11 cellular contexts compared by ENCODE assay signal in genomic region chr1:24898909-24899439, GRCh38. TPM values are rescaled to one million over a fixed set of nuclear protein-coding genes. Genes with fewer than 3 reads are reported as not detected.
DNase-seq lines count a peak whose midpoint lies in the region; ATAC-seq and TF ChIP-seq lines count a peak whose summit lies in the region.
"Had no signal": no experiment of that assay in that cellular context is flagged by ENCODE, and none has a peak within 500 bp of the region (broad histone marks: within the 10 kb centered on the region; RNA-seq: fewer than 3 reads in every experiment).

No MANE protein-coding gene starts in this region.

- in situ Hi-C loops in brain microvascular endothelial cell (cut with HindIII; ENCODE audit: low pct_ligation_motif_present, low sequenced_read_pairs): no loop called here

- H3K36me3 ChIP-seq in brain microvascular endothelial cell (replicated peaks): peaks cover 4% of the 10 kb centered on the region

- no peaks in the 10 kb centered on the region for H3K27me3 ChIP-seq in brain microvascular endothelial cell (replicated peaks)

- no peak overlapping the region for H3K27ac ChIP-seq in brain microvascular endothelial cell

- H3K4me3 ChIP-seq in brain microvascular endothelial cell (ENCODE audit: low read depth, low read length): no peak overlapping the region

- DNase-seq in stimulated activated CD4-positive, alpha-beta T cell treated with anti-CD3 and anti-CD28 coated beads, Interleukin-4, amount 100 ng/mL, for 24 hours: peak; percentile 10
- no peak for DNase-seq in stimulated activated CD4-positive, alpha-beta T cell treated with anti-CD3 and anti-CD28 coated beads, Interleukin-4, amount 100 ng/mL, for 1 hour
- peak; percentile 56 to 58 for DNase-seq in activated T-cell treated with anti-CD3 and anti-CD28 coated beads, Interleukin-2, amount 50 U/mL, for 48 hours
- DNase-seq in mesenteric fat pad (ENCODE audit: low spot score): peak; percentile 80
- no peak for DNase-seq in DMS79 treated with DMSO at 0.1 percent for 48 hours (lab: John Stamatoyannopoulos, UW)
- no peak for DNase-seq in NCI-H2081 treated with DMSO at 0.1 percent for 48 hours (lab: John Stamatoyannopoulos, UW)
- DNase-seq in brain microvascular endothelial cell: no peak
- DNase-seq: DMS79; HCEC 1CT; stimulated activated naive CD4-positive, alpha-beta T cell treated with Interleukin-2 at 50 U/mL for 16 hours had no signal

- ATAC-seq in HG02642 (IDR thresholded peaks at IDR 0.05; ENCODE audit: poor library complexity, unreplicated experiment): no peak

- TF ChIP-seq CTCF in brain microvascular endothelial cell (IDR thresholded peaks at IDR 0.05; ENCODE audit: low read depth, low read length, missing control alignments): no peak

RNA-seq across cellular contexts. Expression of gene RUNX3, which starts 31.1 kb away (rescaled TPM):
- 3.4 TPM for total RNA-seq in mesenteric fat pad

Comparison
In these comparisons a context has a peak if more than half of its experiments do, and no peak if none do; other contexts are left out.
1. DNase-seq: peak in stimulated activated CD4-positive, alpha-beta T cell treated with anti-CD3 and anti-CD28 coated beads, Interleukin-4, amount 100 ng/mL, for 24 hours (single experiment), activated T-cell treated with anti-CD3 and anti-CD28 coated beads, Interleukin-2, amount 50 U/mL, for 48 hours (2 of 2) and mesenteric fat pad (single experiment); none in stimulated activated CD4-positive, alpha-beta T cell treated with anti-CD3 and anti-CD28 coated beads, Interleukin-4, amount 100 ng/mL, for 1 hour (single experiment), DMS79 treated with DMSO at 0.1 percent for 48 hours (single experiment), NCI-H2081 treated with DMSO at 0.1 percent for 48 hours (single experiment) and brain microvascular endothelial cell (single experiment).